Comparison of ENCODE assay signal across 25 cellular contexts in the genomic region with DNA sequence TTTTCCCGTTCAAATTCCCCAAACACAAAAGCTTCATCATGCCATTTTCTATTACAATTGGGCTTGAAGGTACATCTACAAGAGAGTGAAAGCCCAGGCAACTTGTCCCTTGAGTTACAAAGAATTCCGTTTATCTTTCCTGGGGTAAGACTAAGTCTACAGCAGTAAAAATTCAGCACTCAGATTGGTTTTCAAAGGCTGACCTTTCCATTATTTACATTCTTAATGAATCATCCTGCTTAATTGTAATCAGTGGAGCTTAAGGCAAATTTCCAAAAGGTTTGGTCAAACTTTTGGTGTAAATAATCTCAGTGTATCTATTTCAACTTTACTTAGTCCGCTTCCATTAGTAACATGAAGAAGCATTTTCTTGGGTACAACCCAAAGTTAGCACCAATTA. TPM values are rescaled to one million over a fixed set of nuclear protein-coding genes. Genes with fewer than 3 reads are reported as not detected.
DNase-seq lines count a peak whose midpoint lies in the region; ATAC-seq and TF ChIP-seq lines count a peak whose summit lies in the region.
"Had no signal": no experiment of that assay in that cellular context is flagged by ENCODE, and none has a peak within 500 bp of the region (broad histone marks: within the 10 kb centered on the region; RNA-seq: fewer than 3 reads in every experiment).

No MANE protein-coding gene starts in this region.

- H3K36me3 Mint-ChIP-seq in MCF 10A (ENCODE audit: insufficient read depth, unreplicated experiment): peaks cover 6% of the 10 kb centered on the region

- no peak overlapping the region for H2AFZ ChIP-seq in PC-3 (ENCODE audit: low read length)
- H2AFZ ChIP-seq in smooth muscle cell (ENCODE audit: low read depth): no peak overlapping the region

- H3K9me3 Mint-ChIP-seq in MCF 10A (ENCODE audit: unreplicated experiment): no peaks in the 10 kb centered on the region
- H3K9me3 Mint-ChIP-seq: activated T-cell treated with anti-CD3 and anti-CD28 coated beads, Interleukin-2, amount 50 U/mL, for 24 hours; neural crest cell had no signal

- H3K36me3 ChIP-seq in PC-3 (ENCODE audit: low read depth, low read length) (no peaks in the 10 kb centered on the region), smooth muscle cell (ENCODE audit: low read depth) (no peaks in the 10 kb centered on the region)
- H3K36me3 ChIP-seq: HAP-1, tibial nerve had no signal

- ATAC-seq in PC-3 (peak; percentile 57), GM19324 (IDR thresholded peaks at IDR 0.05; ENCODE audit: low FRiP score, unreplicated experiment) (no peak)
- ATAC-seq in stimulated activated naive CD8-positive, alpha-beta T cell treated with anti-CD3 and anti-CD28 coated beads, Interleukin-15, Interleukin-2, amounts not matched to agents 100 U/mL and 50 U/mL, for 24 hours: no peak
- ATAC-seq: psoas muscle had no signal

- no peaks in the 10 kb centered on the region for H3K9me2 ChIP-seq in PC-3 (replicated peaks; ENCODE audit: low read length)

- H3K27me3 Mint-ChIP-seq in MCF 10A (ENCODE audit: insufficient read depth, unreplicated experiment): no peaks in the 10 kb centered on the region
- H3K27me3 Mint-ChIP-seq: activated T-cell treated with anti-CD3 and anti-CD28 coated beads, Interleukin-2, amount 50 U/mL, for 24 hours had no signal

- DNase-seq in AG08396 (ENCODE audit: low spot score) (peak; percentile 37), PC-3 (peak; percentile 28), fibroblast of gingiva (ENCODE audit: low read depth) (peak; percentile 77), smooth muscle cell (lab: John Stamatoyannopoulos, UW; ENCODE audit: unreplicated experiment) (no peak), activated gamma-delta T cell treated with Interleukin-2 at 50 U/mL for 16 hours (no peak), MCF 10A (ENCODE audit: unreplicated experiment) (no peak)
- DNase-seq in stimulated activated naive CD8-positive, alpha-beta T cell treated with anti-CD3 and anti-CD28 coated beads, Interleukin-15, Interleukin-2, amounts not matched to agents 100 U/mL and 50 U/mL, for 24 hours: no peak
- DNase-seq: activated CD4-positive, alpha-beta T cell treated with anti-CD3 and anti-CD28 coated beads for 48 hours; activated gamma-delta T cell; activated T-cell treated with anti-CD3 and anti-CD28 coated beads, Interleukin-2, amount 50 U/mL, for 24 hours; GDM1; head of caudate nucleus; kidney glomerular epithelial cell; NCI-H1048; NCI-H187; NCI-H2171 treated with DMSO at 0.1 percent for 48 hours; NCI-H524 treated with DMSO at 0.1 percent for 48 hours; psoas muscle; SHP77; stimulated activated naive CD4-positive, alpha-beta T cell treated with Interleukin-2 at 50 U/mL for 16 hours had no signal

- H3K4me3 ChIP-seq in PC-3 (ENCODE audit: low read length): no peak overlapping the region
- H3K4me3 ChIP-seq in smooth muscle cell: no peak overlapping the region
- H3K4me3 ChIP-seq: HAP-1, psoas muscle, tibial nerve had no signal

- no peak for TF ChIP-seq CTCF in PC-3 (conservative IDR thresholded peaks at IDR 0.05; ENCODE audit: low read depth, low read length)
- TF ChIP-seq CTCF in smooth muscle cell (IDR thresholded peaks at IDR 0.05; ENCODE audit: borderline replicate concordance, insufficient read depth, poor library complexity, severe bottlenecking): no peak
- TF ChIP-seq CTCF in MCF 10A (IDR thresholded peaks at IDR 0.05; ENCODE audit: unreplicated experiment): no peak

- no peak overlapping the region for H3K4me3 Mint-ChIP-seq in MCF 10A (ENCODE audit: unreplicated experiment)
- H3K4me3 Mint-ChIP-seq: activated T-cell treated with anti-CD3 and anti-CD28 coated beads, Interleukin-2, amount 50 U/mL, for 24 hours; neural crest cell had no signal

- H3K27me3 ChIP-seq in PC-3 (ENCODE audit: low read length) (no peaks in the 10 kb centered on the region), smooth muscle cell (ENCODE audit: low read depth) (no peaks in the 10 kb centered on the region)
- H3K27me3 ChIP-seq: tibial nerve had no signal

- H3K27ac Mint-ChIP-seq in MCF 10A (ENCODE audit: low read depth, unreplicated experiment): no peak overlapping the region
- H3K27ac Mint-ChIP-seq: activated T-cell treated with anti-CD3 and anti-CD28 coated beads, Interleukin-2, amount 50 U/mL, for 24 hours had no signal

- intact Hi-C loops in PC-3 (cut with micrococcal nuclease): no loop called here
- intact Hi-C loops in MCF 10A (cut with micrococcal nuclease): no loop called here

- POLR2A ChIA-PET in PC-3 (lab: Charles Lee; ENCODE audit: unreplicated experiment): no interaction called here
- POLR2A ChIA-PET in MCF 10A (lab: Yijun Ruan, JAX): interaction anchor here (1.4 to 1.9 kb wide), 4 partner anchors 8 to 56 kb away, joined by 3 to 16 read pairs (median 5); no protein-coding TSS in a partner anchor

- 26% methylated on average over 3 of the region's 3 CpGs for WGBS in smooth muscle cell (ENCODE audit: low lambda C conversion rate)

- no peak overlapping the region for H3K9ac ChIP-seq in PC-3 (ENCODE audit: low read length)
- H3K9ac ChIP-seq in smooth muscle cell (ENCODE audit: low read depth): no peak overlapping the region

- BruUV-seq in PC-3 (replicated peaks; lab: Mats Ljungman, UMichigan) (no TSS peak), MCF 10A (replicated peaks; lab: Mats Ljungman, UMichigan) (no TSS peak)

- peaks cover 40% of the 10 kb centered on the region for H3K4me1 Mint-ChIP-seq in MCF 10A (ENCODE audit: insufficient read depth, unreplicated experiment)

- H3F3A ChIP-seq in PC-3 (ENCODE audit: low read length, unreplicated experiment) (no peaks in the 10 kb centered on the region), smooth muscle cell (ENCODE audit: low read depth) (peaks cover 11% of the 10 kb centered on the region)

- CTCF ChIA-PET in PC-3 (lab: Charles Lee): interaction anchor here (1.3 kb wide), 1 partner anchor 95 kb away, joined by 3 read pairs; no protein-coding TSS in a partner anchor
- CTCF ChIA-PET in MCF 10A (lab: Yijun Ruan, JAX): interaction anchor here (0.7 to 1.9 kb wide), 3 partner anchors 7 to 36 kb away, joined by 3 to 5 read pairs (median 3); no protein-coding TSS in a partner anchor

- H3K27ac ChIP-seq in PC-3 (ENCODE audit: low read length): no peak overlapping the region
- no peak overlapping the region for H3K27ac ChIP-seq in smooth muscle cell (ENCODE audit: low read depth)
- H3K27ac ChIP-seq: HL-60, psoas muscle had no signal

- H3K4me2 ChIP-seq in PC-3 (ENCODE audit: low read length) (peak overlapping the region; percentile 16; the same call in 1 of the 2 replicates), smooth muscle cell (peak overlapping the region; percentile 38)

- H3K4me1 ChIP-seq in PC-3 (ENCODE audit: insufficient read depth, low read length) (peaks cover 29% of the 10 kb centered on the region), smooth muscle cell (ENCODE audit: low read depth) (peaks cover 12% of the 10 kb centered on the region)
- H3K4me1 ChIP-seq: HAP-1 had no signal

- H3K79me2 ChIP-seq in PC-3 (ENCODE audit: low read length): no peaks in the 10 kb centered on the region
- H3K79me2 ChIP-seq in smooth muscle cell (ENCODE audit: low read depth): no peaks in the 10 kb centered on the region

- no peaks in the 10 kb centered on the region for H3K9me3 ChIP-seq in PC-3 (ENCODE audit: low read length)
- no peaks in the 10 kb centered on the region for H3K9me3 ChIP-seq in smooth muscle cell (replicated peaks; ENCODE audit: low read depth)
- H3K9me3 ChIP-seq: HAP-1, psoas muscle, tibial nerve had no signal

- H4K20me1 ChIP-seq in PC-3 (ENCODE audit: low read length) (no peaks in the 10 kb centered on the region), smooth muscle cell (ENCODE audit: low read depth) (no peaks in the 10 kb centered on the region)

RNA-seq across cellular contexts. Expression of a gene that starts 33.4 kb away (rescaled TPM):
- total RNA-seq in PC-3 (2014; rRNA removed) (0.87 and 0.98 TPM in 2 replicates), smooth muscle cell (21.3 and 26.4 TPM in 2 replicates), MCF 10A (2022) (1.2 and 2.3 TPM in 2 replicates)
- polyA plus RNA-seq in smooth muscle cell: 10.9 and 12.3 TPM in 2 replicates

Comparison
In these comparisons a context has a peak if more than half of its experiments do, and no peak if none do; other contexts are left out.
1. DNase-seq: peak in AG08396 (single experiment), PC-3 (single experiment) and fibroblast of gingiva (single experiment); none in smooth muscle cell (single experiment), activated gamma-delta T cell treated with Interleukin-2 at 50 U/mL for 16 hours (single experiment), MCF 10A (single experiment) and stimulated activated naive CD8-positive, alpha-beta T cell treated with anti-CD3 and anti-CD28 coated beads, Interleukin-15, Interleukin-2, amounts not matched to agents 100 U/mL and 50 U/mL, for 24 hours (single experiment).